ENCODE assay signal across 32 cellular contexts in genomic region chr1:12300706-12301105, GRCh38.
"Had no signal": no experiment of that assay in that cellular context is flagged by ENCODE, and none has a peak within 500 bp of the region (broad histone marks: within the 10 kb centered on the region; RNA-seq: fewer than 3 reads in every experiment).

No MANE protein-coding gene starts in this region.

- H3K27ac ChIP-seq: brain microvascular endothelial cell, SJSA1, VCaP had no signal

- DNase-seq: activated B cell treated with CpG ODN at 0.5 μM for 24 hours; activated CD4-positive, alpha-beta memory T cell treated with anti-CD3 and anti-CD28 coated beads for 36 hours; activated CD4-positive, alpha-beta T cell treated with anti-CD3 and anti-CD28 coated beads for 4 hours; activated CD4-positive, alpha-beta T cell treated with anti-CD3 and anti-CD28 coated beads, Interleukin-2, amount 50 U/mL, for 1 hour; activated CD4-positive, CD25-positive, alpha-beta regulatory T cell treated with anti-CD3 and anti-CD28 coated beads, Interleukin-2, amount 50 U/mL, for 72 hours; activated CD8-positive, alpha-beta memory T cell treated with anti-CD3 and anti-CD28 coated beads, Interleukin-2, amount 50 U/mL, for 4 hours; activated gamma-delta T cell treated with Interleukin-2 at 50 U/mL for 16 hours; activated naive CD4-positive, alpha-beta T cell treated with anti-CD3 and anti-CD28 coated beads for 36 hours; activated T-cell treated with anti-CD3 and anti-CD28 coated beads for 4 hours; activated T-cell treated with anti-CD3 and anti-CD28 coated beads, Interleukin-2, amount 50 U/mL, for 4 hours; amniotic stem cell; aorta; brain microvascular endothelial cell; Kasumi-1; KG1; MG63; NCI-H1048; NCI-H1105 treated with DMSO at 0.1 percent for 48 hours; NCI-H1436; NCI-H1694; NCI-H1930; NCI-H2081 treated with DMSO at 0.1 percent for 48 hours; NCI-H345; NCI-H524 treated with DMSO at 0.1 percent for 48 hours; SHP77; T-cell; T-helper 17 cell had no signal

- ATAC-seq: activated naive CD4-positive, alpha-beta T cell treated with anti-CD3 and anti-CD28 coated beads, Interleukin-2, amount 50 U/mL, for 72 hours; activated T-cell treated with anti-CD3 and anti-CD28 coated beads, Interleukin-2, amount 50 U/mL, for 4 hours; Panc1; SK-N-SH treated with all-trans-retinoic acid at 6 μM for 48 hours; T-cell; T-helper 17 cell had no signal

- H3K27me3 ChIP-seq: brain microvascular endothelial cell, MG63, SJSA1 had no signal

- H3K9me3 ChIP-seq: MG63, SJSA1 had no signal

- H3K4me3 ChIP-seq: MG63, SJSA1 had no signal
